22 cellular contexts compared by ENCODE assay signal in the genomic region with DNA sequence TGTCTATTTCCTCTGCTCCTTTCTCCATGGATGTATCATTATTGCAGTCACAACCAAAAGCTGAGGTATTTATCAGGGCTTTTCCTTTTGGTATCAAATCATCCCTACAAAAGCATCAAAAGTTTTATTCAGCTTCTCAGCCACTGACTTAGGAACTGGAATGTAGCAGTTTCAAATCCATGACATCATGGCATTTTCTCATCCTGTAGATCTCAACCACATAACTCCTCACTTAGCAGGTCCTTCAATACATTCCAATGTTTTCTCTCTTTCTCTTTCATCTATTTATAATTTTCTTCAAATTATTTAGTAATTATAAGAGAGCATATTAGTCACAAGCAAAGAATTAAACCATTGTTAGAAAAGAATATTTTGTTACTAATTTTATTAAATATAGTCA.
DNase-seq lines count a peak whose midpoint lies in the region; ATAC-seq and TF ChIP-seq lines count a peak whose summit lies in the region.
"Had no signal": no experiment of that assay in that cellular context is flagged by ENCODE, and none has a peak within 500 bp of the region (broad histone marks: within the 10 kb centered on the region; RNA-seq: fewer than 3 reads in every experiment).

No MANE protein-coding gene starts in this region.

- H3K9me3 ChIP-seq in IMR-90 (ENCODE audit: control insufficient read depth, insufficient read depth, low read length) (no peaks in the 10 kb centered on the region), mesenchymal stem cell (ENCODE audit: control insufficient read depth, low read length) (no peaks in the 10 kb centered on the region)
- H3K9me3 ChIP-seq: MG63, SJSA1 had no signal

- CTCF ChIA-PET in IMR-90 (lab: Yijun Ruan, JAX) = no interaction called here

- H2BK5ac ChIP-seq in IMR-90 (ENCODE audit: low read depth, low read length, poor library complexity, severe bottlenecking) (no peak overlapping the region), mesenchymal stem cell (ENCODE audit: low read depth, low read length, poor library complexity, severe bottlenecking) (no peak overlapping the region)

- peak; percentile 17 for DNase-seq in AG08395 (ENCODE audit: low spot score)
- DNase-seq in IMR-90 = peak; percentile 7
- peak; percentile 23 for DNase-seq in epidermal melanocyte (ENCODE audit: insufficient read length, low spot score)
- peak; percentile 21 for DNase-seq in mesenchymal stem cell
- DNase-seq in cerebellar nuclear complex (lab: John Stamatoyannopoulos, UW) = no peak
- no peak for DNase-seq in activated T-cell treated with anti-CD3 and anti-CD28 coated beads for 4 hours
- DNase-seq: DMS79, Kasumi-1, MG63, NCI-H1417, NCI-H1694 treated with DMSO at 0.1 percent for 48 hours, NCI-H2081 treated with DMSO at 0.1 percent for 48 hours, NCI-H2171 treated with DMSO at 0.1 percent for 48 hours, NCI-H446, NCI-H526, OCI-M1 had no signal

- H4K91ac ChIP-seq in IMR-90 (ENCODE audit: insufficient read depth, low read depth, low read length) (no peak overlapping the region), mesenchymal stem cell (ENCODE audit: low read length) (no peak overlapping the region)

- no peak overlapping the region for H4K5ac ChIP-seq in IMR-90 (ENCODE audit: low read depth, low read length)

- POLR2A ChIA-PET in IMR-90 (lab: Charles Lee; ENCODE audit: unreplicated experiment) = no interaction called here

- H2AFZ ChIP-seq in IMR-90 (replicated peaks; ENCODE audit: low read length, poor library complexity) = no peak overlapping the region
- H2AFZ ChIP-seq in mesenchymal stem cell (ENCODE audit: low read depth, low read length) = no peak overlapping the region

- no peak for ATAC-seq in IMR-90 (ENCODE audit: low read depth)
- ATAC-seq in HG02759 (IDR thresholded peaks at IDR 0.05; ENCODE audit: unreplicated experiment) = no peak
- no peak for ATAC-seq in HG03175 (IDR thresholded peaks at IDR 0.05; ENCODE audit: unreplicated experiment)
- ATAC-seq: HCT116, Right ventricle myocardium inferior had no signal

- H3K4me2 ChIP-seq in IMR-90 (ENCODE audit: low read depth, low read length) (no peak overlapping the region), mesenchymal stem cell (ENCODE audit: low read length, poor library complexity, severe bottlenecking) (no peak overlapping the region)

- TF ChIP-seq CTCF in IMR-90 (conservative IDR thresholded peaks at IDR 0.05; ENCODE audit: low read depth, low read length) = no peak

- H4K8ac ChIP-seq in IMR-90 (ENCODE audit: low read depth in 2 of 2, low read length in 2 of 2) (no peak overlapping the region), mesenchymal stem cell (ENCODE audit: low read length) (no peak overlapping the region)

- no peak overlapping the region for H2BK12ac ChIP-seq in mesenchymal stem cell (ENCODE audit: low read length in 2 of 2)

- dilution Hi-C loops in IMR-90 (cut with HindIII; ENCODE audit: low sequenced_read_pairs, unreplicated experiment) = no loop called here

- H2BK120ac ChIP-seq in IMR-90 (ENCODE audit: low read depth, low read length) (no peak overlapping the region), mesenchymal stem cell (ENCODE audit: low read depth, low read length) (no peak overlapping the region)

- no peaks in the 10 kb centered on the region for H3K36me3 ChIP-seq in IMR-90 (ENCODE audit: control insufficient read depth, insufficient read depth, low read length)
- no peaks in the 10 kb centered on the region for H3K36me3 ChIP-seq in mesenchymal stem cell (ENCODE audit: control insufficient read depth in 1 of 2, insufficient read depth in 2 of 2, low read depth in 1 of 2, low read length in 2 of 2)
- H3K36me3 ChIP-seq: MG63, SJSA1 had no signal

- no peak overlapping the region for H2AK5ac ChIP-seq in IMR-90 (ENCODE audit: low read depth, low read length)
- H2AK5ac ChIP-seq in mesenchymal stem cell (ENCODE audit: low read length, severe bottlenecking) = no peak overlapping the region

- BruUV-seq in IMR-90 (replicated peaks; lab: Mats Ljungman, UMichigan) = no TSS peak

- H3K4ac ChIP-seq in IMR-90 (ENCODE audit: low read depth, low read length) = no peak overlapping the region
- H3K4ac ChIP-seq in mesenchymal stem cell (ENCODE audit: low read depth in 1 of 2, low read length in 2 of 2) = no peak overlapping the region

- H2BK20ac ChIP-seq in IMR-90 (ENCODE audit: low read depth, low read length) = no peak overlapping the region

- no peaks in the 10 kb centered on the region for H3K9me1 ChIP-seq in IMR-90 (ENCODE audit: insufficient read depth, low read length)

- no peak overlapping the region for H3K14ac ChIP-seq in IMR-90 (replicated peaks; ENCODE audit: low read depth, low read length)
- no peak overlapping the region for H3K14ac ChIP-seq in mesenchymal stem cell (ENCODE audit: low read length in 2 of 2)

- H3K4me3 ChIP-seq in IMR-90 (ENCODE audit: insufficient read depth, low read depth, low read length) (no peak overlapping the region), mesenchymal stem cell (ENCODE audit: insufficient read depth in 1 of 2, low read depth in 1 of 2, low read length in 2 of 2) (no peak overlapping the region)
- H3K4me3 ChIP-seq: MG63, SJSA1 had no signal

- H3K79me1 ChIP-seq in IMR-90 (ENCODE audit: low read depth in 1 of 2, low read length in 2 of 2) (no peaks in the 10 kb centered on the region), mesenchymal stem cell (replicated peaks; ENCODE audit: low read length, poor library complexity, severe bottlenecking) (no peaks in the 10 kb centered on the region)

- TF ChIP-seq RAD21 in IMR-90 (IDR thresholded peaks at IDR 0.05; ENCODE audit: low read length) = no peak

- in situ Hi-C loops in IMR-90 (cut with MboI; ENCODE audit: low sequenced_read_pairs) = no loop called here

- H4K20me1 ChIP-seq in IMR-90 (ENCODE audit: insufficient read depth, low read length) = no peaks in the 10 kb centered on the region

- intact Hi-C loops in IMR-90 (cut with micrococcal nuclease) = no loop called here

- H3K9ac ChIP-seq in IMR-90 (ENCODE audit: low read depth, low read length) (no peak overlapping the region), mesenchymal stem cell (ENCODE audit: low read length) (no peak overlapping the region)

- H3K56ac ChIP-seq in IMR-90 (ENCODE audit: extremely low read depth, insufficient read depth, low read length) = no peak overlapping the region

- H3K4me1 ChIP-seq in IMR-90 (ENCODE audit: control insufficient read depth, insufficient read depth, low read length) (no peaks in the 10 kb centered on the region), mesenchymal stem cell (ENCODE audit: control insufficient read depth, insufficient read depth, low read depth, low read length) (no peaks in the 10 kb centered on the region)
- H3K4me1 ChIP-seq: SJSA1 had no signal

- TF ChIP-seq POLR2A in IMR-90 (IDR thresholded peaks at IDR 0.05; ENCODE audit: low read depth, low read length) = no peak

- H3K23ac ChIP-seq in IMR-90 (ENCODE audit: low read depth, low read length) (no peak overlapping the region), mesenchymal stem cell (ENCODE audit: low read length in 2 of 2) (no peak overlapping the region)

- no peak overlapping the region for H3K18ac ChIP-seq in IMR-90 (ENCODE audit: low read depth, low read length)
- no peak overlapping the region for H3K18ac ChIP-seq in mesenchymal stem cell (ENCODE audit: low read depth in 1 of 2, low read length in 2 of 2)

- H2AK9ac ChIP-seq in IMR-90 (replicated peaks; ENCODE audit: low read depth, low read length, poor library complexity) = no peak overlapping the region

- H2BK15ac ChIP-seq in IMR-90 (ENCODE audit: low read depth, low read length) = no peak overlapping the region
- H2BK15ac ChIP-seq in mesenchymal stem cell (ENCODE audit: low read depth, poor library complexity, severe bottlenecking) = no peak overlapping the region

- H3K27ac ChIP-seq in IMR-90 (ENCODE audit: insufficient read depth, low read length) (no peak overlapping the region), mesenchymal stem cell (ENCODE audit: low read length, poor library complexity, severe bottlenecking) (no peak overlapping the region)
- H3K27ac ChIP-seq: 22Rv1, SJSA1 had no signal

- no peaks in the 10 kb centered on the region for H3K27me3 ChIP-seq in IMR-90 (ENCODE audit: control insufficient read depth, insufficient read depth, low read length)
- H3K27me3 ChIP-seq in mesenchymal stem cell (ENCODE audit: control insufficient read depth in 1 of 2, insufficient read depth in 1 of 2, low read length in 2 of 2) = no peaks in the 10 kb centered on the region
- H3K27me3 ChIP-seq: MG63, SJSA1 had no signal

TF ChIP-seq in IMR-90, 13 proteins besides CTCF, POLR2A, EP300 and RAD21 (continues in another document):
- TF ChIP-seq NFE2L2 (IDR thresholded peaks at IDR 0.05; ENCODE audit: low read depth, low read length) (no peak), FOS (IDR thresholded peaks at IDR 0.05; ENCODE audit: low read depth, low read length) (no peak), MAFK (IDR thresholded peaks at IDR 0.05; ENCODE audit: low read depth, low read length) (no peak), BHLHE40 (IDR thresholded peaks at IDR 0.05; ENCODE audit: low read depth, low read length) (no peak), USF2 (IDR thresholded peaks at IDR 0.05; ENCODE audit: low read depth, low read length) (no peak), CEBPB (IDR thresholded peaks at IDR 0.05; ENCODE audit: low read depth, low read length) (no peak), RCOR1 (IDR thresholded peaks at IDR 0.05; ENCODE audit: insufficient replicate concordance, low read length) (no peak), MXI1 (IDR thresholded peaks at IDR 0.05; ENCODE audit: borderline replicate concordance, low read depth, low read length) (no peak), RFX5 (IDR thresholded peaks at IDR 0.05; ENCODE audit: low read depth, low read length) (no peak), SMC3 (IDR thresholded peaks at IDR 0.05; ENCODE audit: low read depth, low read length) (no peak), MAZ (IDR thresholded peaks at IDR 0.05; ENCODE audit: borderline replicate concordance, low read depth, low read length) (no peak), ELK1 (IDR thresholded peaks at IDR 0.05; ENCODE audit: borderline replicate concordance, low read depth, low read length) (no peak)

Comparison
In these comparisons a context has a peak if more than half of its experiments do, and no peak if none do; other contexts are left out.
1. DNase-seq: peak in AG08395 (single experiment), IMR-90 (single experiment), epidermal melanocyte (single experiment) and mesenchymal stem cell (single experiment); none in cerebellar nuclear complex (0 of 2) and activated T-cell treated with anti-CD3 and anti-CD28 coated beads for 4 hours (single experiment).